In genomic region chr17:73068322-73069153, GRCh38 we compare ENCODE assay signal across 10 cellular contexts. TPM values are rescaled to one million over a fixed set of nuclear protein-coding genes. Genes with fewer than 3 reads are reported as not detected.
DNase-seq lines count a peak whose midpoint lies in the region; ATAC-seq, FAIRE-seq and TF ChIP-seq lines count a peak whose summit lies in the region.
"Had no signal": no experiment of that assay in that cellular context is flagged by ENCODE, and none has a peak within 500 bp of the region (broad histone marks: within the 10 kb centered on the region; RNA-seq: fewer than 3 reads in every experiment).

No MANE protein-coding gene starts in this region.

- no peaks in the 10 kb centered on the region for H3K36me3 ChIP-seq in osteoblast (ENCODE audit: insufficient read depth, low read length)

- H3K4me2 ChIP-seq in osteoblast (ENCODE audit: insufficient read depth, low read length), result peak overlapping the region; percentile 78

- DNase-seq in Daoy (ENCODE audit: low read depth) (peak; percentile 88), RCC 7860 (ENCODE audit: low spot score) (peak; percentile 21), epithelial cell of proximal tubule (ENCODE audit: low read depth) (peak; percentile 46), osteoblast (ENCODE audit: insufficient read length, low spot score, missing footprints) (no peak), OCI-M2 (lab: John Stamatoyannopoulos, UW; ENCODE audit: unreplicated experiment) (no peak)
- no peak for DNase-seq in activated CD8-positive, alpha-beta memory T cell treated with anti-CD3 and anti-CD28 coated beads, Interleukin-2, amount 10 ng/mL, durations not matched to agents 7 days and 5 days
- DNase-seq: activated naive CD8-positive, alpha-beta T cell treated with anti-CD3 and anti-CD28 coated beads for 36 hours had no signal

- no peak for ATAC-seq in GM21825 (IDR thresholded peaks at IDR 0.05; ENCODE audit: unreplicated experiment)
- no peak for ATAC-seq in GM19328 (IDR thresholded peaks at IDR 0.05; ENCODE audit: unreplicated experiment)
- ATAC-seq in activated CD8-positive, alpha-beta memory T cell treated with anti-CD3 and anti-CD28 coated beads, Interleukin-2, amount 10 ng/mL, durations not matched to agents 7 days and 5 days, result no peak

- no peak overlapping the region for H3K27ac Mint-ChIP-seq in activated CD8-positive, alpha-beta memory T cell treated with anti-CD3 and anti-CD28 coated beads, Interleukin-2, amount 10 ng/mL, durations not matched to agents 7 days and 5 days
- H3K27ac Mint-ChIP-seq: activated naive CD8-positive, alpha-beta T cell treated with anti-CD3 and anti-CD28 coated beads for 36 hours had no signal

- H3K79me2 ChIP-seq in osteoblast (ENCODE audit: insufficient read depth, low read length), result no peaks in the 10 kb centered on the region

- CTCF ChIA-PET in activated CD8-positive, alpha-beta memory T cell treated with anti-CD3 and anti-CD28 coated beads, Interleukin-2, amount 10 ng/mL, durations not matched to agents 7 days and 5 days (lab: Charles Lee), result no interaction called here

- no peak for FAIRE-seq in RCC 7860 (lab: Jason Lieb, UNC)
- FAIRE-seq: GM12892 had no signal

- peaks cover 18% of the 10 kb centered on the region for H3K36me3 Mint-ChIP-seq in activated CD8-positive, alpha-beta memory T cell treated with anti-CD3 and anti-CD28 coated beads, Interleukin-2, amount 10 ng/mL, durations not matched to agents 7 days and 5 days

- H3K9me3 ChIP-seq in osteoblast (ENCODE audit: low read depth, low read length), result no peaks in the 10 kb centered on the region

- no peaks in the 10 kb centered on the region for H3K9me3 Mint-ChIP-seq in activated CD8-positive, alpha-beta memory T cell treated with anti-CD3 and anti-CD28 coated beads, Interleukin-2, amount 10 ng/mL, durations not matched to agents 7 days and 5 days (ENCODE audit: low read depth)

- no peaks in the 10 kb centered on the region for H4K20me1 ChIP-seq in osteoblast (ENCODE audit: insufficient read depth, low read length)

- H3K4me1 Mint-ChIP-seq in activated CD8-positive, alpha-beta memory T cell treated with anti-CD3 and anti-CD28 coated beads, Interleukin-2, amount 10 ng/mL, durations not matched to agents 7 days and 5 days, result no peaks in the 10 kb centered on the region

- H3K4me1 ChIP-seq in osteoblast (ENCODE audit: insufficient read depth, low read length), result peaks cover 40% of the 10 kb centered on the region

- no peaks in the 10 kb centered on the region for H3K27me3 ChIP-seq in osteoblast (ENCODE audit: insufficient read depth, low read length)

- H3K27me3 Mint-ChIP-seq in activated CD8-positive, alpha-beta memory T cell treated with anti-CD3 and anti-CD28 coated beads, Interleukin-2, amount 10 ng/mL, durations not matched to agents 7 days and 5 days, result no peaks in the 10 kb centered on the region
- H3K27me3 Mint-ChIP-seq: activated naive CD8-positive, alpha-beta T cell treated with anti-CD3 and anti-CD28 coated beads for 36 hours had no signal

- peak overlapping the region; percentile 93 for H3K27ac ChIP-seq in osteoblast (ENCODE audit: low read depth, low read length)

- H3K4me3 ChIP-seq in epithelial cell of proximal tubule (ENCODE audit: low read depth, low read length), result no peak overlapping the region
- peak overlapping the region; percentile 38 for H3K4me3 ChIP-seq in osteoblast (ENCODE audit: insufficient read depth, low read length)

- no peak for TF ChIP-seq CTCF in epithelial cell of proximal tubule (conservative IDR thresholded peaks at IDR 0.05; ENCODE audit: low read depth, low read length)
- no peak for TF ChIP-seq CTCF in osteoblast (IDR thresholded peaks at IDR 0.05; ENCODE audit: extremely low read depth, low read depth, low read length)

- H2AFZ ChIP-seq in osteoblast (ENCODE audit: low read length), result no peak overlapping the region

- no peak overlapping the region for H3K4me3 Mint-ChIP-seq in activated CD8-positive, alpha-beta memory T cell treated with anti-CD3 and anti-CD28 coated beads, Interleukin-2, amount 10 ng/mL, durations not matched to agents 7 days and 5 days
- H3K4me3 Mint-ChIP-seq: activated naive CD8-positive, alpha-beta T cell treated with anti-CD3 and anti-CD28 coated beads for 36 hours had no signal

RNA-seq across cellular contexts. Expression of gene SLC39A11, which starts 23.9 kb away (rescaled TPM):
- total RNA-seq in Daoy (2014; rRNA removed; shearing (Covaris generic)), result 10.0 and 18.3 TPM in 2 replicates
- total RNA-seq in epithelial cell of proximal tubule, result 8.4 and 12.6 TPM in 2 replicates
- 20.9 and 27.1 TPM in 2 replicates for total RNA-seq in osteoblast
- 10 to 100 TPM; 16.8 to 25.5 TPM for total RNA-seq in activated CD8-positive, alpha-beta memory T cell treated with anti-CD3 and anti-CD28 coated beads, Interleukin-2, amount 10 ng/mL, durations not matched to agents 7 days and 5 days

Comparison
In these comparisons a context has a peak if more than half of its experiments do, and no peak if none do; other contexts are left out.
1. DNase-seq: peak in Daoy (single experiment), RCC 7860 (single experiment) and epithelial cell of proximal tubule (single experiment); none in osteoblast (single experiment), OCI-M2 (single experiment) and activated CD8-positive, alpha-beta memory T cell treated with anti-CD3 and anti-CD28 coated beads, Interleukin-2, amount 10 ng/mL, durations not matched to agents 7 days and 5 days (single experiment).